Comparison of ENCODE assay signal across 8 cellular contexts in the genomic region with DNA sequence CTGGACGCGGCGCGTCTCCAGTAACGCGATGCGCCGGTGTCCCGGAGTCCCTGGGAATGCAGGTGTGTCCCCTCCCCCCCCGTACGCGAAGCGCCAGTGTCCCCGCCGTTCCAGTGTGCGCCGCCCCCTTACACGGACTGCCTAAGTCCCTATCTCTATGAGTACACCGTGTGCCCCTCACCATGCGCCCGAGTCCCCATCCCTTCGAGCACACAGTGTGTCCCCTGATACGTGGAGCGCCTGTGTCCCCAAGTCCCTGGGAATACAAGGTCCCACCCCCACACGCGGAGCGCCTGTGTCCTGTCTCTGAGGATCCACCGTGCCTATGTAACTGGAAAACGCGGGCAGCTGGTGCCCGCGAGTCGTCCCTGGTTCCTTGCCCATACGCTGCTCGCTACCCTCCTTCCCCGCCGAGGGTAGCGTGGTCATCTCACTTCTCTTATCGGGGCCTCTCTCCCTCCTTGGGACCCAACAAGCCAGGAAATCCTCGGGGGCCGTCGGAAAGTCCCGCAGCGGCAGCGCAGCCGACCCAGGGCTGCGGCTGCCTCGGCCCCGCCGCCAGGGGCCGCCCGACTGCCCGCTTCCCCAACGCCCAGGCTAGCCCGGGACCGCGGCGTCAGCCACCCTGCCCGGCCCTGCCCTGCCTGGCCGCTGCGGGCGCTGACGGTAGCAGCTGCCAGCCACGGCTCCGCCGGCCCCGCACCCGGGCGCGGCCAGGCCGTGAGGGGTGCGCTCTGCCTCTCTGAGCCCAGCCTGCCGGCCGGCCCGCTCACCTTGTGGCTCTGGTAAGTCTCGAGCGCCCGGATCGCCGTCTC. TPM values are rescaled to one million over a fixed set of nuclear protein-coding genes. Genes with fewer than 3 reads are reported as not detected.
A peak's percentile ranks its signal among the peaks of the same experiment; 100 is the strongest.
DNase-seq lines count a peak whose midpoint lies in the region; ATAC-seq, FAIRE-seq and TF ChIP-seq lines count a peak whose summit lies in the region.

No MANE protein-coding gene starts in this region.

- peaks cover 56% of the 10 kb centered on the region for H3K79me2 ChIP-seq in keratinocyte (ENCODE audit: control insufficient read depth, insufficient read depth, low read length)

- peaks cover 41% of the 10 kb centered on the region for H3K4me1 ChIP-seq in keratinocyte (ENCODE audit: control insufficient read depth, extremely low read depth, insufficient read depth, low read length)

- CTCF ChIA-PET in activated B cell treated with CpG ODN at 0.5 μM for 24 hours (lab: Charles Lee), result interaction anchor here (0.7 to 2.4 kb wide), 10 partner anchors 10 to 376 kb away, joined by 3 to 16 read pairs (median 3); no protein-coding TSS in a partner anchor

- ATAC-seq in HG02610 (IDR thresholded peaks at IDR 0.05; ENCODE audit: unreplicated experiment), result peak; percentile 60
- ATAC-seq in activated B cell treated with CpG ODN at 0.5 μM for 24 hours (ENCODE audit: low read depth), result peak; percentile 67

- no peaks in the 10 kb centered on the region for H3K9me3 Mint-ChIP-seq in activated B cell treated with CpG ODN at 0.5 μM for 24 hours

- POLR2A ChIA-PET in activated B cell treated with CpG ODN at 0.5 μM for 24 hours (lab: Charles Lee), result interaction anchor here (0.5 to 3.8 kb wide), 11 partner anchors 10 to 314 kb away, joined by 3 to 26 read pairs (median 5); a partner anchor contains a TSS

- peak overlapping the region; percentile 97 for H3K27ac Mint-ChIP-seq in activated B cell treated with CpG ODN at 0.5 μM for 24 hours

- H3K36me3 ChIP-seq in keratinocyte (ENCODE audit: control insufficient read depth in 2 of 2, extremely low read depth in 1 of 2, insufficient read depth in 2 of 2, low read length in 2 of 2), result peaks cover 7 to 22% of the 10 kb centered on the region in 2 experiments

- peaks cover 32% of the 10 kb centered on the region for H3K36me3 Mint-ChIP-seq in activated B cell treated with CpG ODN at 0.5 μM for 24 hours (ENCODE audit: low read depth)

- no peak overlapping the region for H2AFZ ChIP-seq in keratinocyte (ENCODE audit: control insufficient read depth, low read length)

- peak overlapping the region; percentile 98 for H3K27ac ChIP-seq in keratinocyte (ENCODE audit: control insufficient read depth, insufficient read depth, low read length)

- H3K4me3 ChIP-seq in keratinocyte (ENCODE audit: control insufficient read depth in 2 of 3, extremely low read depth in 1 of 3, insufficient read depth in 2 of 3, low read depth in 1 of 3, low read length in 3 of 3), result peak overlapping the region; percentile 69 to 95 (median 79)

- H3K9me3 ChIP-seq in keratinocyte (ENCODE audit: control insufficient read depth, low read depth, low read length), result no peaks in the 10 kb centered on the region

- H3K9ac ChIP-seq in keratinocyte (ENCODE audit: control insufficient read depth, extremely low read depth, insufficient read depth, low read length), result peak overlapping the region; percentile 99

- H3K4me3 Mint-ChIP-seq in activated B cell treated with CpG ODN at 0.5 μM for 24 hours, result peak overlapping the region; percentile 99

- no peak for TF ChIP-seq CTCF in activated B cell treated with CpG ODN at 0.5 μM for 24 hours (IDR thresholded peaks at IDR 0.05)
- TF ChIP-seq CTCF in keratinocyte (optimal IDR thresholded peaks at IDR 0.05 in 1 of 3, IDR thresholded peaks at IDR 0.05 in 1 of 3, conservative IDR thresholded peaks at IDR 0.05 in 1 of 3; ENCODE audit: extremely low read depth in 1 of 3, insufficient read depth in 2 of 3, low read length in 3 of 3), result peak; percentile 43 to 63 (median 51)

- peaks cover 2% of the 10 kb centered on the region for H3K9me1 ChIP-seq in keratinocyte (ENCODE audit: control insufficient read depth, extremely low read depth, insufficient read depth, low read length)

- peaks cover 31% of the 10 kb centered on the region for H4K20me1 ChIP-seq in keratinocyte (ENCODE audit: control insufficient read depth, extremely low read depth, insufficient read depth, low read length)

- no peaks in the 10 kb centered on the region for H3K27me3 ChIP-seq in keratinocyte (ENCODE audit: control insufficient read depth, extremely low read depth, insufficient read depth, low read length)

- H3K27me3 Mint-ChIP-seq in activated B cell treated with CpG ODN at 0.5 μM for 24 hours, result no peaks in the 10 kb centered on the region

- H3K4me2 ChIP-seq in keratinocyte (ENCODE audit: control insufficient read depth, extremely low read depth, insufficient read depth, low read depth, low read length), result peak overlapping the region; percentile 93

- intact Hi-C loops in activated B cell treated with CpG ODN at 0.5 μM for 24 hours (cut with micrococcal nuclease), result loop anchor here (1.0 to 5.0 kb wide), 14 partner anchors 9 to 1222 kb away; a partner anchor contains a TSS

- dilution Hi-C loops in keratinocyte (cut with MboI; ENCODE audit: extremely low pct_ligation_motif_present, low sequenced_read_pairs), result no loop called here

- DNase-seq in NCI-H2029 (lab: John Stamatoyannopoulos, UW), result peak; percentile 65
- no peak for DNase-seq in NCI-H2029 treated with DMSO at 0.1 percent for 48 hours (lab: John Stamatoyannopoulos, UW)
- peak; percentile 65 for DNase-seq in NCI-H146 (lab: John Stamatoyannopoulos, UW)
- DNase-seq in activated B cell treated with CpG ODN at 0.5 μM for 24 hours, result peak; percentile 85
- DNase-seq in central memory CD4-positive, alpha-beta T cell, result peak; percentile 68
- no peak for DNase-seq in keratinocyte (ENCODE audit: low read depth, low spot score)
- DNase-seq in stimulated activated CD4-positive, alpha-beta T cell treated with anti-CD3 and anti-CD28 coated beads, Interleukin-12 subunit alpha, Interleukin-12 subunit beta, amount 100 ng/mL, for 24 hours (ENCODE audit: low read depth in 2 of 2), result peak; percentile 50 to 67

- FAIRE-seq in keratinocyte (lab: Jason Lieb, UNC), result no peak

- H3K4me1 Mint-ChIP-seq in activated B cell treated with CpG ODN at 0.5 μM for 24 hours, result peaks cover 52% of the 10 kb centered on the region

RNA-seq across cellular contexts. Expression of a gene that starts 0.6 kb away (rescaled TPM):
- 52.9 and 56.0 TPM in 2 replicates for total RNA-seq in activated B cell treated with CpG ODN at 0.5 μM for 24 hours
- 74.8 to 100 TPM (median 81.1 TPM) in 3 replicates for polyA plus RNA-seq in keratinocyte
- polyA plus RNA-seq in keratinocyte (2011; ENCODE audit: low read depth), result 137 TPM
- 48.0 and 87.5 TPM in 2 replicates for polyA plus RNA-seq in keratinocyte (2011; cell fraction: cytosol; rRNA removed)
- 81.5 and 105 TPM in 2 replicates for polyA plus RNA-seq in keratinocyte (2011; cell fraction: nucleus; rRNA removed)
- 65.7 and 69.5 TPM in 2 replicates for polyA plus RNA-seq in keratinocyte (2012; ENCODE audit: low replicate concordance)
- polyA minus RNA-seq in keratinocyte, result 31.2 to 194 TPM (median 108 TPM) in 3 replicates
- 103 TPM for polyA minus RNA-seq in keratinocyte (2011; cell fraction: cytosol; rRNA and poly(A)+ RNA removed)
- polyA minus RNA-seq in keratinocyte (2011; cell fraction: nucleus; rRNA and poly(A)+ RNA removed), result 182 and 311 TPM in 2 replicates

Comparison
In these comparisons a context has a peak if more than half of its experiments do, and no peak if none do; other contexts are left out.
1. DNase-seq: peak in NCI-H2029 (single experiment), NCI-H146 (single experiment), activated B cell treated with CpG ODN at 0.5 μM for 24 hours (single experiment), central memory CD4-positive, alpha-beta T cell (single experiment) and stimulated activated CD4-positive, alpha-beta T cell treated with anti-CD3 and anti-CD28 coated beads, Interleukin-12 subunit alpha, Interleukin-12 subunit beta, amount 100 ng/mL, for 24 hours (2 of 2); none in NCI-H2029 treated with DMSO at 0.1 percent for 48 hours (single experiment) and keratinocyte (single experiment).